Comparison of ENCODE assay signal across 17 cellular contexts in genomic region chr2:29802976-29803375, GRCh38.
"Had no signal": no experiment of that assay in that cellular context is flagged by ENCODE, and none has a peak within 500 bp of the region (broad histone marks: within the 10 kb centered on the region; RNA-seq: fewer than 3 reads in every experiment).

No MANE protein-coding gene starts in this region.

- H3K27me3 ChIP-seq: gastrocnemius medialis, ovary had no signal

- H3K27me3 Mint-ChIP-seq: activated naive CD8-positive, alpha-beta T cell treated with anti-CD3 and anti-CD28 coated beads, Interleukin-2, amount 50 U/mL, for 24 hours had no signal

- H3K4me3 ChIP-seq: esophagus muscularis mucosa, gastrocnemius medialis, ovary, skin epidermis had no signal

- H3K9me3 Mint-ChIP-seq: activated CD8-positive, alpha-beta T cell treated with anti-CD3 and anti-CD28 coated beads for 36 hours; activated naive CD8-positive, alpha-beta T cell treated with anti-CD3 and anti-CD28 coated beads, Interleukin-2, amount 50 U/mL, for 24 hours had no signal

- H3K4me1 Mint-ChIP-seq: activated CD4-positive, alpha-beta T cell treated with anti-CD3 and anti-CD28 coated beads for 36 hours; activated naive CD8-positive, alpha-beta T cell treated with anti-CD3 and anti-CD28 coated beads, Interleukin-2, amount 50 U/mL, for 24 hours; neural crest cell; T-cell had no signal

- ATAC-seq: activated CD4-positive, alpha-beta T cell treated with anti-CD3 and anti-CD28 coated beads for 36 hours; activated CD8-positive, alpha-beta T cell treated with anti-CD3 and anti-CD28 coated beads for 36 hours; activated naive CD8-positive, alpha-beta T cell treated with anti-CD3 and anti-CD28 coated beads, Interleukin-2, amount 50 U/mL, for 24 hours; gastrocnemius medialis; T-cell had no signal

- FAIRE-seq: kidney had no signal

- H3K4me3 Mint-ChIP-seq: activated CD4-positive, alpha-beta T cell treated with anti-CD3 and anti-CD28 coated beads for 36 hours; activated CD8-positive, alpha-beta T cell treated with anti-CD3 and anti-CD28 coated beads for 36 hours; activated naive CD8-positive, alpha-beta T cell treated with anti-CD3 and anti-CD28 coated beads, Interleukin-2, amount 50 U/mL, for 24 hours; brain; endodermal cell; neural crest cell; T-cell had no signal

- DNase-seq: activated CD4-positive, alpha-beta T cell treated with anti-CD3 and anti-CD28 coated beads for 36 hours; activated CD8-positive, alpha-beta memory T cell treated with anti-CD3 and anti-CD28 coated beads, Interleukin-2, amount 50 U/mL, for 4 hours; activated CD8-positive, alpha-beta T cell treated with anti-CD3 and anti-CD28 coated beads for 36 hours; activated naive CD4-positive, alpha-beta T cell; activated naive CD8-positive, alpha-beta T cell treated with anti-CD3 and anti-CD28 coated beads, Interleukin-2, amount 50 U/mL, for 24 hours; endodermal cell; gastrocnemius medialis; kidney; ovary; retina; T-cell; T1000; trophoblast cell had no signal

- H3K27ac Mint-ChIP-seq: activated CD4-positive, alpha-beta T cell treated with anti-CD3 and anti-CD28 coated beads for 36 hours; activated CD8-positive, alpha-beta T cell treated with anti-CD3 and anti-CD28 coated beads for 36 hours; activated naive CD8-positive, alpha-beta T cell treated with anti-CD3 and anti-CD28 coated beads, Interleukin-2, amount 50 U/mL, for 24 hours; brain; endodermal cell; T-cell had no signal

- H3K36me3 ChIP-seq: esophagus muscularis mucosa, gastrocnemius medialis, ovary had no signal

- H3K36me3 Mint-ChIP-seq: brain, T-cell had no signal
